ENCODE assay signal across 21 cellular contexts in genomic region chr16:8989099-8989878, GRCh38.
"Had no signal": no experiment of that assay in that cellular context is flagged by ENCODE, and none has a peak within 500 bp of the region (broad histone marks: within the 10 kb centered on the region; RNA-seq: fewer than 3 reads in every experiment).

No MANE protein-coding gene starts in this region.

- H3K27me3 ChIP-seq: right atrium auricular region, suprapubic skin, upper lobe of left lung had no signal

- DNase-seq: activated CD4-positive, alpha-beta T cell treated with anti-CD3 and anti-CD28 coated beads, Interleukin-2, amount 10 ng/mL, durations not matched to agents 24 days and 14 days; activated CD4-positive, CD25-positive, alpha-beta regulatory T cell; activated CD8-positive, alpha-beta memory T cell treated with anti-CD3 and anti-CD28 coated beads, Interleukin-2, amount 50 U/mL, for 4 hours; activated CD8-positive, alpha-beta T cell treated with anti-CD3 and anti-CD28 coated beads, Interleukin-2, amount 10 ng/mL, durations not matched to agents 7 days and 5 days; activated gamma-delta T cell treated with Interleukin-2 at 50 U/mL for 16 hours; activated T-cell treated with anti-CD3 and anti-CD28 coated beads, Interleukin-2, amount 50 U/mL, for 72 hours; amniotic stem cell; effector memory CD4-positive, alpha-beta T cell; foreskin fibroblast; kidney glomerular epithelial cell; naive thymus-derived CD8-positive, alpha-beta T cell; nucleus accumbens; stimulated activated CD4-positive, alpha-beta T cell treated with anti-CD3 and anti-CD28 coated beads, Interleukin-4, amount 100 ng/mL, for 4 hours; stimulated activated CD8-positive, alpha-beta memory T cell treated with anti-CD3 and anti-CD28 coated beads, Interleukin-4, amount 100 ng/mL, for 48 hours; stimulated activated naive CD8-positive, alpha-beta T cell treated with anti-CD3 and anti-CD28 coated beads, Interleukin-15, Interleukin-2, amounts not matched to agents 100 U/mL and 50 U/mL, for 24 hours; T-helper 2 cell; upper lobe of left lung had no signal

- FAIRE-seq: TTC549 had no signal

- H3K9me3 ChIP-seq: right atrium auricular region, suprapubic skin, upper lobe of left lung had no signal

- H3K36me3 ChIP-seq: right atrium auricular region, suprapubic skin, upper lobe of left lung had no signal

- H3K27ac ChIP-seq: right atrium auricular region, suprapubic skin, upper lobe of left lung had no signal

- H3K4me3 ChIP-seq: right atrium auricular region, smooth muscle cell, suprapubic skin, upper lobe of left lung had no signal

- H3K4me1 ChIP-seq: right atrium auricular region, suprapubic skin, upper lobe of left lung had no signal

- H3K4me2 ChIP-seq: smooth muscle cell had no signal

- ATAC-seq: activated CD8-positive, alpha-beta T cell treated with anti-CD3 and anti-CD28 coated beads, Interleukin-2, amount 10 ng/mL, durations not matched to agents 7 days and 5 days; activated T-cell treated with anti-CD3 and anti-CD28 coated beads, Interleukin-2, amount 50 U/mL, for 72 hours; naive thymus-derived CD8-positive, alpha-beta T cell; stimulated activated naive CD8-positive, alpha-beta T cell treated with anti-CD3 and anti-CD28 coated beads, Interleukin-15, Interleukin-2, amounts not matched to agents 100 U/mL and 50 U/mL, for 24 hours had no signal
